ENCODE assay signal across 26 cellular contexts in the genomic region with DNA sequence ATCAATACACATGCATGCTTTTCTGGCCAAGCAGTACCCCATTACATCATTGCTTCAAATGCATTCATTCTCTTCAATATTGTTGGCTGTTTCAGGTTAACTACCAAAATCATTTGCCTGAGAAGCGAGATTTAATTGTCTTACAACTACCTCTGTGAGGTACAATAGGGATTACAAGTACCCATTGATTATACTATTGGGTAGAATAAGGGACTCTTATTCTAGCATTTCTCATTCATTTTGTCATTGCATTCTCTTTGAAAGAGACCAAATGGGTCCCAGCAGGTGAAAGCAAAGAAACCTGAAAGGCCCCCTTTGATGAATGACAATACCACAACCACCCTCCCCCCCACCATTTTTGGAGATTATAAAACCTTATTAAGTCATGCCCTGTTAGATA.
DNase-seq lines count a peak whose midpoint lies in the region; TF ChIP-seq lines count a peak whose summit lies in the region.
"Had no signal": no experiment of that assay in that cellular context is flagged by ENCODE, and none has a peak within 500 bp of the region (broad histone marks: within the 10 kb centered on the region; RNA-seq: fewer than 3 reads in every experiment).

No MANE protein-coding gene starts in this region.

- H3K4me3 ChIP-seq in H7 (ENCODE audit: insufficient read depth, low read depth, low read length) (no peak overlapping the region), hepatocyte (no peak overlapping the region)
- H3K4me3 ChIP-seq: SJCRH30, transverse colon had no signal

- H3K27ac Mint-ChIP-seq in brain, result peak overlapping the region; percentile 43 to 98 (median 96)
- H3K27ac Mint-ChIP-seq: activated CD4-positive, alpha-beta memory T cell treated with anti-CD3 and anti-CD28 coated beads for 36 hours; CD8-positive, alpha-beta memory T cell; T-cell had no signal

- H3K9me3 Mint-ChIP-seq in brain, result no peaks in the 10 kb centered on the region
- H3K9me3 Mint-ChIP-seq: activated CD4-positive, alpha-beta memory T cell treated with anti-CD3 and anti-CD28 coated beads for 36 hours; CD8-positive, alpha-beta memory T cell; T-cell had no signal

- H3K27me3 ChIP-seq in H7 (ENCODE audit: control insufficient read depth, insufficient read depth, low read length) (no peaks in the 10 kb centered on the region; the same call in 1 of the 2 replicates), hepatocyte (peaks cover 16% of the 10 kb centered on the region)
- H3K27me3 ChIP-seq: SJCRH30 had no signal

- H3K4me1 Mint-ChIP-seq in brain, result peaks cover 89% of the 10 kb centered on the region
- H3K4me1 Mint-ChIP-seq: CD8-positive, alpha-beta memory T cell; T-cell had no signal

- no peak overlapping the region for H3K27ac ChIP-seq in hepatocyte
- H3K27ac ChIP-seq: HL-60, SJCRH30, transverse colon had no signal

- DNase-seq in H7, result peak; percentile 11
- DNase-seq in NCI-H1930 (lab: John Stamatoyannopoulos, UW), result peak; percentile 30 to 56
- peak; percentile 12 for DNase-seq in iPS-NIHi7 (ENCODE audit: extremely low spot score)
- no peak for DNase-seq in hepatocyte (ENCODE audit: low spot score)
- DNase-seq in posterior cingulate gyrus, result no peak
- no peak for DNase-seq in GM19238 (ENCODE audit: insufficient read length, low spot score)
- no peak for DNase-seq in DMS79 treated with DMSO at 0.1 percent for 48 hours (lab: John Stamatoyannopoulos, UW)
- DNase-seq: activated CD4-positive, alpha-beta memory T cell treated with anti-CD3 and anti-CD28 coated beads for 36 hours; activated CD8-positive, alpha-beta memory T cell treated with anti-CD3 and anti-CD28 coated beads, Interleukin-2, amount 50 U/mL, for 4 hours; activated naive CD4-positive, alpha-beta T cell treated with anti-CD3 and anti-CD28 coated beads, Interleukin-2, amount 50 U/mL, for 16 hours; amniotic stem cell; BE2C; CD8-positive, alpha-beta memory T cell; effector CD8-positive, alpha-beta T cell; GDM1; glutamatergic neuron; NCI-H187; NCI-H2227 treated with DMSO at 0.1 percent for 48 hours; NCI-H82; nucleus accumbens; SJCRH30; stimulated activated CD8-positive, alpha-beta memory T cell treated with anti-CD3 and anti-CD28 coated beads, Interleukin-4, amount 100 ng/mL, for 48 hours; T-cell; transverse colon had no signal

- intact Hi-C loops in posterior cingulate gyrus (cut with DNase I), result loop anchor here (10.0 kb wide), 1 partner anchor 1087 kb away; no protein-coding TSS in a partner anchor

- no peaks in the 10 kb centered on the region for H4K20me1 ChIP-seq in hepatocyte (ENCODE audit: insufficient read depth, poor library complexity, severe bottlenecking)

- peak overlapping the region in 4 of 5 experiments; percentile 61 to 82 (median 77) for H3K4me3 Mint-ChIP-seq in brain
- H3K4me3 Mint-ChIP-seq: activated CD4-positive, alpha-beta memory T cell treated with anti-CD3 and anti-CD28 coated beads for 36 hours; CD8-positive, alpha-beta memory T cell; T-cell had no signal

- no peak overlapping the region for H2AFZ ChIP-seq in hepatocyte

- H3K79me2 ChIP-seq in hepatocyte, result no peaks in the 10 kb centered on the region

- H3K9me2 ChIP-seq in hepatocyte (replicated peaks; ENCODE audit: insufficient read depth), result no peaks in the 10 kb centered on the region

- H3K4me1 ChIP-seq in hepatocyte (ENCODE audit: insufficient read depth), result no peaks in the 10 kb centered on the region
- H3K4me1 ChIP-seq: BE2C, SJCRH30, transverse colon had no signal

- TF ChIP-seq CTCF in brain (conservative IDR thresholded peaks at IDR 0.05), result no peak
- TF ChIP-seq CTCF in hepatocyte (IDR thresholded peaks at IDR 0.05; ENCODE audit: poor library complexity), result no peak

- H3K4me2 ChIP-seq in hepatocyte, result no peak overlapping the region

- H3K27me3 Mint-ChIP-seq in brain, result no peaks in the 10 kb centered on the region

- H3K36me3 Mint-ChIP-seq in brain, result no peaks in the 10 kb centered on the region
- H3K36me3 Mint-ChIP-seq: activated CD4-positive, alpha-beta memory T cell treated with anti-CD3 and anti-CD28 coated beads for 36 hours; CD8-positive, alpha-beta memory T cell; T-cell had no signal

- WGBS in hepatocyte (ENCODE audit: low lambda C conversion rate, missing lambda C conversion rate), result 30% methylated on average over 1 of the region's 1 CpG

- H3K9me3 ChIP-seq in hepatocyte (ENCODE audit: low read depth), result no peaks in the 10 kb centered on the region
- H3K9me3 ChIP-seq: BE2C, SJCRH30, transverse colon had no signal

- no peaks in the 10 kb centered on the region for H3K36me3 ChIP-seq in H7 (replicated peaks; ENCODE audit: control insufficient read depth, insufficient read depth, low read length)
- H3K36me3 ChIP-seq in hepatocyte (replicated peaks; ENCODE audit: insufficient read depth, low read depth), result no peaks in the 10 kb centered on the region
- H3K36me3 ChIP-seq: BE2C, SJCRH30, transverse colon had no signal

Comparison
In these comparisons a context has a peak if more than half of its experiments do, and no peak if none do; other contexts are left out.
1. DNase-seq: peak in H7 (single experiment), NCI-H1930 (2 of 2) and iPS-NIHi7 (single experiment); none in hepatocyte (single experiment), posterior cingulate gyrus (0 of 10), GM19238 (single experiment) and DMS79 treated with DMSO at 0.1 percent for 48 hours (single experiment).